Comparison of ENCODE assay signal across 36 cellular contexts in the genomic region with DNA sequence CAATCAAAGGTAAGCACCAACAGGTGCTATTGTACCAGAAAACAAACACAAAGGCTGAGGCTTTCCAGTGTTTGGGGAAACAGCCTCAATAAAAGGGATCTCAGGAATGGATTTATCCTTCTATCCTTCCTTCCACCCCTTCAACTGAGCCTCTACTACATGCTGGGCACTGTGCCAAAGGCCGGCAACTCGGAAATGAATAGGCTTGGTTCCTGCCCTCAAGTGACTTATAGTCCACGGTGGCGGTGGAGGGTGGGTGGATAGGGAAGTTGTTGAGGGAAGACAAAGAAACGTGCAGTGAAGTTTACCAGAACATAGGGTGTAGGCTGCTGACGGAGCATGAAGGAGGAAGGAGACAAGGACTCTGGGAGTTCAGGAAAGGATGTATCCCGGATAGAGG.
"Had no signal": no experiment of that assay in that cellular context is flagged by ENCODE, and none has a peak within 500 bp of the region (broad histone marks: within the 10 kb centered on the region; RNA-seq: fewer than 3 reads in every experiment).

No MANE protein-coding gene starts in this region.

- H3K27ac Mint-ChIP-seq: activated B cell treated with CpG ODN at 0.5 μM for 24 hours; activated CD4-positive, alpha-beta T cell treated with anti-CD3 and anti-CD28 coated beads, Interleukin-2, amount 10 ng/mL, durations not matched to agents 24 days and 14 days; activated CD8-positive, alpha-beta T cell treated with anti-CD3 and anti-CD28 coated beads for 36 hours; activated naive CD8-positive, alpha-beta T cell; activated naive CD8-positive, alpha-beta T cell treated with anti-CD3 and anti-CD28 coated beads, Interleukin-2, amount 50 U/mL, for 24 hours; activated T-cell treated with anti-CD3 and anti-CD28 coated beads, Interleukin-2, amount 50 U/mL, for 72 hours; activated T-helper 2 cell treated with anti-CD3 and anti-CD28 coated beads, Interferon-gamma antibody, Interleukin-2, Interleukin-4, amounts not matched to agents 10 μg/mL and 5 μg/mL and 100 μg/mL, durations not matched to agents 14 hours and 24 hours and 36 hours; brain; T-helper 1 cell treated with Interleukin-12 subunit alpha and Interleukin-12 subunit beta and Interleukin-4 antibody, amounts not matched to agents 30 μg/mL and 1 μg/mL, for 36 hours; T-helper 2 cell treated with Interferon-gamma antibody and Interleukin-4, amounts not matched to agents 5 μg/mL and 100 μg/mL, for 36 hours had no signal

- DNase-seq: activated B cell treated with CpG ODN at 0.5 μM for 24 hours; activated CD4-positive, alpha-beta memory T cell treated with anti-CD3 and anti-CD28 coated beads for 36 hours; activated CD4-positive, alpha-beta T cell treated with anti-CD3 and anti-CD28 coated beads for 4 hours; activated CD4-positive, alpha-beta T cell treated with anti-CD3 and anti-CD28 coated beads, Interleukin-2, amount 10 ng/mL, durations not matched to agents 24 days and 14 days; activated CD4-positive, alpha-beta T cell treated with anti-CD3 and anti-CD28 coated beads, Interleukin-2, amount 50 U/mL, for 1 hour; activated CD4-positive, alpha-beta T cell treated with anti-CD3 and anti-CD28 coated beads, Interleukin-2, amount 50 U/mL, for 4 hours; activated CD4-positive, CD25-positive, alpha-beta regulatory T cell treated with anti-CD3 and anti-CD28 coated beads, Interleukin-2, amount 50 U/mL, for 72 hours; activated CD8-positive, alpha-beta memory T cell treated with anti-CD3 and anti-CD28 coated beads, Interleukin-2, amount 50 U/mL, for 4 hours; activated CD8-positive, alpha-beta T cell treated with anti-CD3 and anti-CD28 coated beads for 36 hours; activated effector memory CD4-positive, alpha-beta T cell treated with Interleukin-2 at 50 U/mL for 16 hours; activated gamma-delta T cell; activated naive CD4-positive, alpha-beta T cell treated with anti-CD3 and anti-CD28 coated beads, Interleukin-2, amount 10 ng/mL, durations not matched to agents 7 days and 5 days; activated naive CD4-positive, alpha-beta T cell treated with Interleukin-2 at 50 U/mL for 16 hours; activated naive CD8-positive, alpha-beta T cell treated with anti-CD3 and anti-CD28 coated beads, Interleukin-2, amount 10 ng/mL, durations not matched to agents 7 days and 5 days; activated naive CD8-positive, alpha-beta T cell treated with anti-CD3 and anti-CD28 coated beads, Interleukin-2, amount 50 U/mL, for 24 hours; activated T-cell treated with anti-CD3 and anti-CD28 coated beads for 4 hours; activated T-cell treated with anti-CD3 and anti-CD28 coated beads, Interleukin-2, amount 50 U/mL, for 1 hour; activated T-cell treated with anti-CD3 and anti-CD28 coated beads, Interleukin-2, amount 50 U/mL, for 72 hours; amygdala; anterior cingulate cortex; caudate nucleus; cerebellar nuclear complex; T-helper 1 cell; T-helper 2 cell; T-helper 9 cell had no signal

- FAIRE-seq: bronchial epithelial cell, TTC549 had no signal

- ATAC-seq: activated CD8-positive, alpha-beta T cell treated with anti-CD3 and anti-CD28 coated beads for 36 hours; activated naive CD8-positive, alpha-beta T cell treated with anti-CD3 and anti-CD28 coated beads, Interleukin-2, amount 50 U/mL, for 24 hours; activated T-cell treated with anti-CD3 and anti-CD28 coated beads, Interleukin-2, amount 50 U/mL, for 72 hours had no signal

- H3K27me3 ChIP-seq: ascending aorta, cardiac muscle cell had no signal

- H3K4me3 ChIP-seq: ascending aorta, cardiac muscle cell had no signal

- H3K4me3 Mint-ChIP-seq: activated B cell treated with CpG ODN at 0.5 μM for 24 hours; activated CD4-positive, alpha-beta memory T cell treated with anti-CD3 and anti-CD28 coated beads for 36 hours; activated CD4-positive, alpha-beta T cell treated with anti-CD3 and anti-CD28 coated beads, Interleukin-2, amount 10 ng/mL, durations not matched to agents 24 days and 14 days; activated CD8-positive, alpha-beta T cell treated with anti-CD3 and anti-CD28 coated beads for 36 hours; activated naive CD4-positive, alpha-beta T cell treated with anti-CD3 and anti-CD28 coated beads, Interleukin-2, amount 10 ng/mL, durations not matched to agents 7 days and 5 days; activated naive CD8-positive, alpha-beta T cell; activated naive CD8-positive, alpha-beta T cell treated with anti-CD3 and anti-CD28 coated beads, Interleukin-2, amount 10 ng/mL, durations not matched to agents 7 days and 5 days; activated naive CD8-positive, alpha-beta T cell treated with anti-CD3 and anti-CD28 coated beads, Interleukin-2, amount 50 U/mL, for 24 hours; activated T-cell treated with anti-CD3 and anti-CD28 coated beads, Interleukin-2, amount 50 U/mL, for 72 hours; brain; central memory CD8-positive, alpha-beta T cell; T-helper 1 cell treated with Interleukin-12 subunit alpha and Interleukin-12 subunit beta and Interleukin-4 antibody, amounts not matched to agents 30 μg/mL and 1 μg/mL, for 36 hours; T-helper 2 cell treated with Interferon-gamma antibody and Interleukin-4, amounts not matched to agents 5 μg/mL and 100 μg/mL, for 36 hours had no signal

- H3K4me1 ChIP-seq: ascending aorta had no signal

- H3K9me3 Mint-ChIP-seq: activated B cell treated with CpG ODN at 0.5 μM for 24 hours; central memory CD8-positive, alpha-beta T cell had no signal

- H3K9me3 ChIP-seq: ascending aorta had no signal

- H3K27me3 Mint-ChIP-seq: activated B cell treated with CpG ODN at 0.5 μM for 24 hours; activated CD4-positive, alpha-beta memory T cell treated with anti-CD3 and anti-CD28 coated beads for 36 hours; activated CD4-positive, alpha-beta T cell treated with anti-CD3 and anti-CD28 coated beads, Interleukin-2, amount 10 ng/mL, durations not matched to agents 24 days and 14 days; activated CD8-positive, alpha-beta T cell treated with anti-CD3 and anti-CD28 coated beads for 36 hours; activated naive CD4-positive, alpha-beta T cell treated with anti-CD3 and anti-CD28 coated beads, Interleukin-2, amount 10 ng/mL, durations not matched to agents 7 days and 5 days; activated naive CD8-positive, alpha-beta T cell; activated naive CD8-positive, alpha-beta T cell treated with anti-CD3 and anti-CD28 coated beads, Interleukin-2, amount 10 ng/mL, durations not matched to agents 7 days and 5 days; activated naive CD8-positive, alpha-beta T cell treated with anti-CD3 and anti-CD28 coated beads, Interleukin-2, amount 50 U/mL, for 24 hours; brain; central memory CD8-positive, alpha-beta T cell had no signal

- H3K36me3 Mint-ChIP-seq: brain had no signal

- H3K36me3 ChIP-seq: ascending aorta, cardiac muscle cell had no signal

- H3K27ac ChIP-seq: ascending aorta, cardiac muscle cell, VCaP had no signal
